Comparison of ENCODE assay signal across 23 cellular contexts in the genomic region with DNA sequence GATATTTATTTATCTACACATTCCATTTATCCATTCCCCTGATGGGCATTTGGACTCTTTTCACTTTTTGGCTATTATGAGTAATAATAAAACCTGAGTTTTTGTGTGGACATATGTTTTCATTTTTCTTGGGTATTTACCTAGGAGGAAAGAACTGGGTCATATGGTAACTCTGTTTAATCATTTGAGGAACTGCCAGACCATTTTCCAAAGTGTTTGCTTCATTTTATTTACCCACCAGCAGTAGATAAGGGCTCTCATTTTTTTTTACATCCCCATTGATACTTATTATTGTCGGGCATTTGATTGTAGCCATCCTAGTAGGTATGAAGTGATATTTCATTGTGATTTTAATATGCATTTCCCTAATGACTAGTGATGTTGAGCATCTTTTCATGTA.
"Had no signal": no experiment of that assay in that cellular context is flagged by ENCODE, and none has a peak within 500 bp of the region (broad histone marks: within the 10 kb centered on the region; RNA-seq: fewer than 3 reads in every experiment).

No MANE protein-coding gene starts in this region.

- ATAC-seq: gastrocnemius medialis; heart right ventricle; natural killer cell treated with Interleukin-12 subunit alpha and Interleukin-12 subunit beta and Interleukin-15 and Interleukin-18, amount 100 ng/mL, for 72 hours; sciatic nerve; stimulated activated memory B cell treated with anti-CD40 and anti-IgM and Interleukin-4, amounts not matched to agents 10 μg/mL and 1 μg/mL and 100 μg/mL, for 72 hours; upper lobe of right lung had no signal

- H3K27me3 ChIP-seq: dorsolateral prefrontal cortex, gastrocnemius medialis, heart right ventricle, neural progenitor cell, spleen, testis, tibial nerve, upper lobe of right lung had no signal

- H3K9me3 ChIP-seq: gastrocnemius medialis, left ventricle myocardium inferior, testis, tibial nerve, upper lobe of right lung had no signal

- H3K4me1 ChIP-seq: gastrocnemius medialis, neural progenitor cell, spleen, upper lobe of right lung had no signal

- H3K27ac Mint-ChIP-seq: natural killer cell treated with Interleukin-12 subunit alpha and Interleukin-12 subunit beta and Interleukin-15 and Interleukin-18, amount 100 ng/mL, for 72 hours; neural progenitor cell; stimulated activated memory B cell treated with anti-CD40 and anti-IgM and Interleukin-4, amounts not matched to agents 10 μg/mL and 1 μg/mL and 100 μg/mL, for 72 hours; stimulated activated naive CD8-positive, alpha-beta T cell treated with anti-CD3 and anti-CD28 coated beads, Interleukin-15, Interleukin-2, amounts not matched to agents 100 ng/mL and 50 ng/mL, for 24 hours had no signal

- DNase-seq: dorsolateral prefrontal cortex; effector CD8-positive, alpha-beta T cell; gastrocnemius medialis; heart right ventricle; islet precursor cell; left ventricle myocardium inferior; mesenchymal stem cell; midbrain; nucleus accumbens; spleen; stimulated activated CD4-positive, alpha-beta T cell treated with anti-CD3 and anti-CD28 coated beads, Interleukin-15, amount 100 ng/mL, for 24 hours; stimulated activated CD4-positive, alpha-beta T cell treated with anti-CD3 and anti-CD28 coated beads, Interleukin-1b, Interleukin-23, amount 100 ng/mL, for 48 hours; stimulated activated CD4-positive, alpha-beta T cell treated with anti-CD3 and anti-CD28 coated beads, Interleukin-4, amount 100 ng/mL, for 24 hours; testis; upper lobe of right lung had no signal

- H3K36me3 Mint-ChIP-seq: natural killer cell treated with Interleukin-12 subunit alpha and Interleukin-12 subunit beta and Interleukin-15 and Interleukin-18, amount 100 ng/mL, for 72 hours had no signal

- H3K4me3 ChIP-seq: coronary artery, dorsolateral prefrontal cortex, gastrocnemius medialis, heart right ventricle, left ventricle myocardium inferior, lung, neural progenitor cell, spleen, testis, tibial nerve, upper lobe of right lung had no signal

- H3K4me1 Mint-ChIP-seq: stimulated activated memory B cell treated with anti-CD40 and anti-IgM and Interleukin-4, amounts not matched to agents 10 μg/mL and 1 μg/mL and 100 μg/mL, for 72 hours had no signal

- H3K27me3 Mint-ChIP-seq: natural killer cell treated with Interleukin-12 subunit alpha and Interleukin-12 subunit beta and Interleukin-15 and Interleukin-18, amount 100 ng/mL, for 72 hours; stimulated activated memory B cell treated with anti-CD40 and anti-IgM and Interleukin-4, amounts not matched to agents 10 μg/mL and 1 μg/mL and 100 μg/mL, for 72 hours; stimulated activated naive CD8-positive, alpha-beta T cell treated with anti-CD3 and anti-CD28 coated beads, Interleukin-15, Interleukin-2, amounts not matched to agents 100 ng/mL and 50 ng/mL, for 24 hours had no signal

- H3K4me3 Mint-ChIP-seq: natural killer cell treated with Interleukin-12 subunit alpha and Interleukin-12 subunit beta and Interleukin-15 and Interleukin-18, amount 100 ng/mL, for 72 hours; neural progenitor cell; stimulated activated memory B cell treated with anti-CD40 and anti-IgM and Interleukin-4, amounts not matched to agents 10 μg/mL and 1 μg/mL and 100 μg/mL, for 72 hours; stimulated activated naive CD8-positive, alpha-beta T cell treated with anti-CD3 and anti-CD28 coated beads, Interleukin-15, Interleukin-2, amounts not matched to agents 100 ng/mL and 50 ng/mL, for 24 hours had no signal

- H3K9me3 Mint-ChIP-seq: natural killer cell treated with Interleukin-12 subunit alpha and Interleukin-12 subunit beta and Interleukin-15 and Interleukin-18, amount 100 ng/mL, for 72 hours; neural progenitor cell; stimulated activated memory B cell treated with anti-CD40 and anti-IgM and Interleukin-4, amounts not matched to agents 10 μg/mL and 1 μg/mL and 100 μg/mL, for 72 hours; stimulated activated naive CD8-positive, alpha-beta T cell treated with anti-CD3 and anti-CD28 coated beads, Interleukin-15, Interleukin-2, amounts not matched to agents 100 ng/mL and 50 ng/mL, for 24 hours had no signal

- H3K27ac ChIP-seq: coronary artery, dorsolateral prefrontal cortex, gastrocnemius medialis, heart right ventricle, left ventricle myocardium inferior, neural progenitor cell, spleen, testis, tibial nerve, upper lobe of right lung had no signal

- H3K36me3 ChIP-seq: gastrocnemius medialis, neural progenitor cell, upper lobe of right lung had no signal
